ENCODE assay signal across 8 cellular contexts in the genomic region with DNA sequence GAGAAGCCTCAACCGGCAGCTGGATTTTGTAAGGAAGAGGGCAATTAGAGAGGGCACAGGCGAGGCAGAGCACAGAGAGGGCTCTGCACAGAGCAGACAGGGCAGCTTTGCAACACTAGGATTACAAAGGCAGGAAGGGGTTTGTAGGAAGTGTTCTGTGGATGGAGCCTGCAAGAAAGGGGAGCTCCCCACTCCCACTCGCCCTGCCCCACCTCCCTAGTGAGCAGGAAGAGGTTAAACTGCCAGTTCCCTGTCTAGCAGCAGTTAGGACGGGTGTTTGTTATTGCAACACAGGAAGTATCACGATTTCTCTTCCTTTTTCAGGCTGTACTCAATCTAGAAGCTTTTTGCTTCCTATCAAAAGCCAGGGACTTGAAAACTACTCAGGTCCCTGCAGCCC.
DNase-seq lines count a peak whose midpoint lies in the region; ATAC-seq, FAIRE-seq and TF ChIP-seq lines count a peak whose summit lies in the region.

No MANE protein-coding gene starts in this region.

- no peak for DNase-seq in GM18507 (ENCODE audit: extremely low spot score, insufficient read length, low read depth)
- DNase-seq in IMR-90, result peak; percentile 27
- peak; percentile 71 for DNase-seq in activated CD8-positive, alpha-beta T cell treated with anti-CD3 and anti-CD28 coated beads, Interleukin-2, amount 10 ng/mL, durations not matched to agents 7 days and 5 days
- DNase-seq in iris pigment epithelial cell (ENCODE audit: low read depth), result peak; percentile 49
- DNase-seq in stimulated activated naive CD4-positive, alpha-beta T cell (lab: John Stamatoyannopoulos, UW), result peak in 4 of 6 experiments; percentile 9 to 46 (median 30)
- no peak for DNase-seq in NCI-H526 treated with DMSO at 0.1 percent for 48 hours (lab: John Stamatoyannopoulos, UW)
- no peak for DNase-seq in SHP77 treated with DMSO at 0.1 percent for 48 hours (lab: John Stamatoyannopoulos, UW)
- DNase-seq in inferior parietal cortex (ENCODE audit: extremely low spot score), result no peak

- no CpG with 5 or more reads among the region's 5 CpGs for WGBS in IMR-90 (ENCODE audit: extremely low coverage in 2 of 2, insufficient read length in 1 of 2), 2 experiments

- TF ChIP-seq CTCF in IMR-90 (conservative IDR thresholded peaks at IDR 0.05; ENCODE audit: low read depth, low read length), result no peak

- H3K9me3 ChIP-seq in IMR-90 (ENCODE audit: control insufficient read depth, insufficient read depth, low read length), result no peaks in the 10 kb centered on the region

- H3K79me1 ChIP-seq in IMR-90 (ENCODE audit: low read depth in 1 of 2, low read length in 2 of 2), result no peaks in the 10 kb centered on the region

- H3K18ac ChIP-seq in IMR-90 (ENCODE audit: low read depth, low read length), result no peak overlapping the region; the same call in 1 of the 2 replicates

- peak; percentile 56 for FAIRE-seq in GM18507 (lab: Jason Lieb, UNC)

- no peak overlapping the region for H3K14ac ChIP-seq in IMR-90 (replicated peaks; ENCODE audit: low read depth, low read length)

- intact Hi-C loops in IMR-90 (cut with micrococcal nuclease), result no loop called here

- H3K27me3 ChIP-seq in IMR-90 (ENCODE audit: control insufficient read depth, insufficient read depth, low read length), result no peaks in the 10 kb centered on the region

- H3K27ac Mint-ChIP-seq in activated CD8-positive, alpha-beta T cell treated with anti-CD3 and anti-CD28 coated beads, Interleukin-2, amount 10 ng/mL, durations not matched to agents 7 days and 5 days, result peak overlapping the region; percentile 92

- dilution Hi-C loops in IMR-90 (cut with HindIII; ENCODE audit: low sequenced_read_pairs, unreplicated experiment), result no loop called here

- CTCF ChIA-PET in IMR-90 (lab: Yijun Ruan, JAX), result interaction anchor here (1.0 kb wide), 2 partner anchors 70 to 275 kb away, joined by 3 read pairs; no protein-coding TSS in a partner anchor
- CTCF ChIA-PET in activated CD8-positive, alpha-beta T cell treated with anti-CD3 and anti-CD28 coated beads, Interleukin-2, amount 10 ng/mL, durations not matched to agents 7 days and 5 days (lab: Charles Lee), result interaction anchor here (0.5 to 5.7 kb wide), 20 partner anchors 12 to 274 kb away, joined by 3 to 58 read pairs (median 4); a partner anchor contains a TSS

- no peak overlapping the region for H3K23ac ChIP-seq in IMR-90 (ENCODE audit: low read depth, low read length)

- H3K4me3 Mint-ChIP-seq in activated CD8-positive, alpha-beta T cell treated with anti-CD3 and anti-CD28 coated beads, Interleukin-2, amount 10 ng/mL, durations not matched to agents 7 days and 5 days, result peak overlapping the region; percentile 73

- in situ Hi-C loops in IMR-90 (cut with MboI; ENCODE audit: low sequenced_read_pairs), result loop anchor here (5.0 kb wide), 1 partner anchor 125 kb away; a partner anchor contains a TSS

- H2AK9ac ChIP-seq in IMR-90 (replicated peaks; ENCODE audit: low read depth, low read length, poor library complexity), result peak overlapping the region; percentile 19

- no peak for TF ChIP-seq POLR2A in IMR-90 (IDR thresholded peaks at IDR 0.05; ENCODE audit: low read depth, low read length)

- no peak overlapping the region for H3K56ac ChIP-seq in IMR-90 (ENCODE audit: extremely low read depth, insufficient read depth, low read length)

- TF ChIP-seq RAD21 in IMR-90 (IDR thresholded peaks at IDR 0.05; ENCODE audit: low read length), result no peak

- peak; percentile 72 for ATAC-seq in IMR-90 (ENCODE audit: low read depth)
- peak; percentile 77 for ATAC-seq in activated CD8-positive, alpha-beta T cell treated with anti-CD3 and anti-CD28 coated beads, Interleukin-2, amount 10 ng/mL, durations not matched to agents 7 days and 5 days

- peaks cover 3% of the 10 kb centered on the region; the same call in 1 of the 2 replicates for H3K9me1 ChIP-seq in IMR-90 (ENCODE audit: insufficient read depth, low read length)

- no peaks in the 10 kb centered on the region for H3K36me3 ChIP-seq in IMR-90 (ENCODE audit: control insufficient read depth, insufficient read depth, low read length)

- peak overlapping the region; percentile 81 for H2AFZ ChIP-seq in IMR-90 (replicated peaks; ENCODE audit: low read length, poor library complexity)

- H2BK5ac ChIP-seq in IMR-90 (ENCODE audit: low read depth, low read length, poor library complexity, severe bottlenecking), result no peak overlapping the region

- no peak overlapping the region for H3K9ac ChIP-seq in IMR-90 (ENCODE audit: low read depth, low read length)

- peak overlapping the region; percentile 61; the same call in 1 of the 2 replicates for H2BK120ac ChIP-seq in IMR-90 (ENCODE audit: low read depth, low read length)

- no peak overlapping the region for H2AK5ac ChIP-seq in IMR-90 (ENCODE audit: low read depth, low read length)

- no peak overlapping the region for H4K91ac ChIP-seq in IMR-90 (ENCODE audit: insufficient read depth, low read depth, low read length)

- peaks cover 89% of the 10 kb centered on the region for H3K4me1 Mint-ChIP-seq in activated CD8-positive, alpha-beta T cell treated with anti-CD3 and anti-CD28 coated beads, Interleukin-2, amount 10 ng/mL, durations not matched to agents 7 days and 5 days (ENCODE audit: low read depth)

- no peak overlapping the region for H3K4me3 ChIP-seq in IMR-90 (ENCODE audit: insufficient read depth, low read depth, low read length)

- peaks cover 11% of the 10 kb centered on the region for H3K4me1 ChIP-seq in IMR-90 (ENCODE audit: control insufficient read depth, insufficient read depth, low read length)

- POLR2A ChIA-PET in IMR-90 (lab: Charles Lee; ENCODE audit: unreplicated experiment), result no interaction called here
- POLR2A ChIA-PET in activated CD8-positive, alpha-beta T cell treated with anti-CD3 and anti-CD28 coated beads, Interleukin-2, amount 10 ng/mL, durations not matched to agents 7 days and 5 days (lab: Charles Lee), result interaction anchor here (0.6 to 3.0 kb wide), 22 partner anchors 14 to 292 kb away, joined by 3 to 15 read pairs (median 4); a partner anchor contains a TSS

- H2BK15ac ChIP-seq in IMR-90 (ENCODE audit: low read depth, low read length), result no peak overlapping the region

- no peak overlapping the region for H3K4ac ChIP-seq in IMR-90 (ENCODE audit: low read depth, low read length)

- H4K20me1 ChIP-seq in IMR-90 (ENCODE audit: insufficient read depth, low read length), result no peaks in the 10 kb centered on the region

- BruUV-seq in IMR-90 (replicated peaks; lab: Mats Ljungman, UMichigan), result no TSS peak

- H4K8ac ChIP-seq in IMR-90 (ENCODE audit: low read depth in 2 of 2, low read length in 2 of 2), result peak overlapping the region; percentile 33 to 64; a peak in 3 of 4 replicates

- H3K36me3 Mint-ChIP-seq in activated CD8-positive, alpha-beta T cell treated with anti-CD3 and anti-CD28 coated beads, Interleukin-2, amount 10 ng/mL, durations not matched to agents 7 days and 5 days (ENCODE audit: low read depth), result peaks cover 14% of the 10 kb centered on the region

- H3K27ac ChIP-seq in IMR-90 (ENCODE audit: insufficient read depth, low read length), result no peak overlapping the region

- peak overlapping the region; percentile 60 for H3K4me2 ChIP-seq in IMR-90 (ENCODE audit: low read depth, low read length)

- H3K27me3 Mint-ChIP-seq in activated CD8-positive, alpha-beta T cell treated with anti-CD3 and anti-CD28 coated beads, Interleukin-2, amount 10 ng/mL, durations not matched to agents 7 days and 5 days (ENCODE audit: low read depth), result no peaks in the 10 kb centered on the region

- H2BK20ac ChIP-seq in IMR-90 (ENCODE audit: low read depth, low read length), result no peak overlapping the region

- no peaks in the 10 kb centered on the region for H3K9me3 Mint-ChIP-seq in activated CD8-positive, alpha-beta T cell treated with anti-CD3 and anti-CD28 coated beads, Interleukin-2, amount 10 ng/mL, durations not matched to agents 7 days and 5 days (ENCODE audit: insufficient read depth)

- H4K5ac ChIP-seq in IMR-90 (ENCODE audit: low read depth, low read length), result peak overlapping the region; percentile 26

TF ChIP-seq in IMR-90, 13 proteins besides CTCF, POLR2A, EP300 and RAD21:
- TF ChIP-seq, protein P1, sequence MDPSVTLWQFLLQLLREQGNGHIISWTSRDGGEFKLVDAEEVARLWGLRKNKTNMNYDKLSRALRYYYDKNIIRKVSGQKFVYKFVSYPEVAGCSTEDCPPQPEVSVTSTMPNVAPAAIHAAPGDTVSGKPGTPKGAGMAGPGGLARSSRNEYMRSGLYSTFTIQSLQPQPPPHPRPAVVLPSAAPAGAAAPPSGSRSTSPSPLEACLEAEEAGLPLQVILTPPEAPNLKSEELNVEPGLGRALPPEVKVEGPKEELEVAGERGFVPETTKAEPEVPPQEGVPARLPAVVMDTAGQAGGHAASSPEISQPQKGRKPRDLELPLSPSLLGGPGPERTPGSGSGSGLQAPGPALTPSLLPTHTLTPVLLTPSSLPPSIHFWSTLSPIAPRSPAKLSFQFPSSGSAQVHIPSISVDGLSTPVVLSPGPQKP (IDR thresholded peaks at IDR 0.05; ENCODE audit: borderline replicate concordance, low read depth, low read length), result no peak
- TF ChIP-seq CEBPB (IDR thresholded peaks at IDR 0.05; ENCODE audit: low read depth, low read length), result peak; percentile 71

Comparison
In these comparisons a context has a peak if more than half of its experiments do, and no peak if none do; other contexts are left out.
1. DNase-seq: peak in IMR-90 (single experiment), activated CD8-positive, alpha-beta T cell treated with anti-CD3 and anti-CD28 coated beads, Interleukin-2, amount 10 ng/mL, durations not matched to agents 7 days and 5 days (single experiment), iris pigment epithelial cell (single experiment) and stimulated activated naive CD4-positive, alpha-beta T cell (4 of 6); none in GM18507 (single experiment), NCI-H526 treated with DMSO at 0.1 percent for 48 hours (single experiment), SHP77 treated with DMSO at 0.1 percent for 48 hours (single experiment) and inferior parietal cortex (single experiment).